Comparison of ENCODE assay signal across 15 cellular contexts in the genomic region with DNA sequence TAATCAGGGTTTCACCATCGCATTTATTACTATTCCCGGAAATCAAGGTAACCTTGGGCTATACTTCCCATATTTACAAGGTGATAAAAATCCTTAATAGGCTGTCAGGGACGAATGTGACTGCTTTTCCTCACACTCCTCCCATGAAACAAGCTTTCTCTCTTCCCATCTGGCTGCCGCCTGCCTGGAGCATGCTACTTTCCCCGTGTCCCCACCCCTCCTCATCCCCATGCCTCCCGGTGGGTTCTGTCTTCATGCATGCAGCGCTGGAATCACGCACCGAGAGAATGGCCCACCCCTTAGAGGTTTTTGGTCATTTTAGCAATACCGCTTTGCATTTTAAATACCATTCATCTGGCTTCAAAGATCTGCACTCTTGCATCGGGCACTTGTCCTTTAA.
DNase-seq lines count a peak whose midpoint lies in the region; TF ChIP-seq lines count a peak whose summit lies in the region.
"Had no signal": no experiment of that assay in that cellular context is flagged by ENCODE, and none has a peak within 500 bp of the region (broad histone marks: within the 10 kb centered on the region; RNA-seq: fewer than 3 reads in every experiment).

No MANE protein-coding gene starts in this region.

- peaks cover 8 to 12% (median 10%) of the 10 kb centered on the region in 3 donors for H3K4me1 Mint-ChIP-seq in IgD-negative memory B cell

- in situ Hi-C loops in KBM-7 (cut with MboI; ENCODE audit: low pct_unique_long_range_greater_than_20kb, low sequenced_read_pairs) = no loop called here

- no peaks in the 10 kb centered on the region for H3K27me3 Mint-ChIP-seq in IgD-negative memory B cell

- peak overlapping the region in 3 of 4 donors; percentile 13 to 83 (median 34) for H3K4me3 Mint-ChIP-seq in IgD-negative memory B cell
- H3K4me3 Mint-ChIP-seq: CD8-positive, alpha-beta T cell had no signal

- intact Hi-C loops in dorsolateral prefrontal cortex (cut with DNase I) (no loop called here), sigmoid colon (cut with DNase I) (no loop called here)

- H3K9me3 Mint-ChIP-seq in IgD-negative memory B cell = no peaks in the 10 kb centered on the region
- H3K9me3 Mint-ChIP-seq: CD8-positive, alpha-beta T cell had no signal

- TF ChIP-seq POLR2A in sigmoid colon (IDR thresholded peaks at IDR 0.05) = no peak

- H3K36me3 ChIP-seq in BE2C = no peaks in the 10 kb centered on the region
- no peaks in the 10 kb centered on the region for H3K36me3 ChIP-seq in sigmoid colon
- H3K36me3 ChIP-seq: BLaER1 treated with 17β-estradiol and CSF1 and Interleukin-3, amounts not matched to agents 10 nM and 100 nM; Peyer's patch had no signal

- peak; percentile 32 for DNase-seq in BE2C
- no peak for DNase-seq in dorsolateral prefrontal cortex
- peak; percentile 37 for DNase-seq in retina
- no peak for DNase-seq in globus pallidus (ENCODE audit: low spot score)
- DNase-seq in sigmoid colon = no peak
- DNase-seq in KBM-7 = no peak
- DNase-seq: CD8-positive, alpha-beta T cell; DND-41; NCI-H1092; NCI-H1436; NCI-H187 treated with DMSO at 0.1 percent for 48 hours; NCI-H82 had no signal

- H3K9me3 ChIP-seq in BE2C = no peaks in the 10 kb centered on the region
- no peaks in the 10 kb centered on the region for H3K9me3 ChIP-seq in sigmoid colon
- H3K9me3 ChIP-seq: Peyer's patch had no signal

- no peaks in the 10 kb centered on the region for H3K27me3 ChIP-seq in BE2C
- peaks cover 0 to 9% (median 0%) of the 10 kb centered on the region in 45 donors for H3K27me3 ChIP-seq in dorsolateral prefrontal cortex
- H3K27me3 ChIP-seq in sigmoid colon = peaks cover 0 to 11% (median 0%) of the 10 kb centered on the region in 3 donors
- H3K27me3 ChIP-seq: Peyer's patch had no signal

- 70 to 80% methylated on average over 11 of the region's 11 CpGs for WGBS in sigmoid colon, 2 donors

- H3K4me3 ChIP-seq in BE2C (ENCODE audit: low read depth, low read length) (peak overlapping the region; percentile 54), dorsolateral prefrontal cortex (peak overlapping the region in 41 of 59 donors; percentile 21 to 64 (median 47)), sigmoid colon (no peak overlapping the region)
- H3K4me3 ChIP-seq: BLaER1 treated with 17β-estradiol and CSF1 and Interleukin-3, amounts not matched to agents 10 nM and 100 nM; Peyer's patch had no signal

- H3K27ac ChIP-seq in dorsolateral prefrontal cortex (no peak overlapping the region), sigmoid colon (no peak overlapping the region)
- H3K27ac ChIP-seq: BLaER1 treated with 17β-estradiol and CSF1 and Interleukin-3, amounts not matched to agents 10 nM and 100 nM; Peyer's patch had no signal

- H3K27ac Mint-ChIP-seq in IgD-negative memory B cell = no peak overlapping the region
- H3K27ac Mint-ChIP-seq: CD8-positive, alpha-beta T cell had no signal

- TF ChIP-seq CTCF in BE2C (IDR thresholded peaks at IDR 0.05; ENCODE audit: low read depth, low read length) = no peak
- no peak for TF ChIP-seq CTCF in dorsolateral prefrontal cortex (IDR thresholded peaks at IDR 0.05 in 54 of 56, conservative IDR thresholded peaks at IDR 0.05 in 2 of 56; ENCODE audit: low read depth in 1 of 56, partially characterized antibody in 56 of 56)
- TF ChIP-seq CTCF in sigmoid colon (IDR thresholded peaks at IDR 0.05) = no peak

- no peaks in the 10 kb centered on the region for H3K36me3 Mint-ChIP-seq in IgD-negative memory B cell
- H3K36me3 Mint-ChIP-seq: CD8-positive, alpha-beta T cell had no signal

- no peak for TF ChIP-seq EP300 in sigmoid colon (IDR thresholded peaks at IDR 0.05)

- H3K4me1 ChIP-seq in BE2C = peaks cover 19% of the 10 kb centered on the region
- peaks cover 0 to 9% (median 8%) of the 10 kb centered on the region in 4 donors for H3K4me1 ChIP-seq in sigmoid colon
- H3K4me1 ChIP-seq: BLaER1 treated with 17β-estradiol and CSF1 and Interleukin-3, amounts not matched to agents 10 nM and 100 nM; Peyer's patch had no signal

Comparison
In these comparisons a context has a peak if more than half of its experiments do, and no peak if none do; other contexts are left out.
1. DNase-seq: peak in BE2C (single experiment) and retina (single experiment); none in dorsolateral prefrontal cortex (0 of 10), globus pallidus (single experiment), sigmoid colon (single experiment) and KBM-7 (single experiment).
2. H3K4me3 ChIP-seq: peak in BE2C (single experiment) and dorsolateral prefrontal cortex (41 of 59); none in sigmoid colon (0 of 4).